22 cellular contexts compared by ENCODE assay signal in the genomic region with DNA sequence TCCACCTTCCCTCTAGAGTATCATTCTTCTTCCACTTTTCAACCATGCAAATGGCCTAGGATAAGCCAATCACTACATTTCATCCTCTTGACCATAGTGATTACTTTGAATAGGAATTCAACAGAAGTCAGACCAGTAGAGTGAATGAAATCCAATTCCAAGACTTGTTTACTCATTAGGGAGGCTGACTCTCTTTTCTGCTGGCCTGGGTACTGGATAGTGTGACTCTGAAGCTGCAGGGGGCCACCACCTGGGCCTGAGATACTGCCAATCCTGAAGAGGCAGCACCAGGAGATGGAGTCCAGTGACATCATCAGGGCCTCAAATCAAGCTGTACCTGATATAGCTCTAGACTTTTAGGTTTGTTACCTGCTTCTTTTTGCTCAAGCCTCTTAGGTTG.
"Had no signal": no experiment of that assay in that cellular context is flagged by ENCODE, and none has a peak within 500 bp of the region (broad histone marks: within the 10 kb centered on the region; RNA-seq: fewer than 3 reads in every experiment).

No MANE protein-coding gene starts in this region.

- H3K9me3 Mint-ChIP-seq: central memory CD8-positive, alpha-beta T cell; natural killer cell had no signal

- H3K36me3 ChIP-seq: breast epithelium, colonic mucosa, esophagus muscularis mucosa, left ventricle myocardium inferior, stomach, suprapubic skin, transverse colon, vagina had no signal

- H3K4me1 Mint-ChIP-seq: central memory CD8-positive, alpha-beta T cell; stimulated activated memory B cell treated with anti-CD40 and anti-IgM and Interleukin-4, amounts not matched to agents 10 μg/mL and 1 μg/mL and 100 μg/mL, for 72 hours had no signal

- H3K9me3 ChIP-seq: breast epithelium, colonic mucosa, esophagus muscularis mucosa, left ventricle myocardium inferior, stomach, suprapubic skin, transverse colon, vagina had no signal

- H3K27me3 Mint-ChIP-seq: activated naive CD8-positive, alpha-beta T cell treated with anti-CD3 and anti-CD28 coated beads for 36 hours had no signal

- H3K27me3 ChIP-seq: breast epithelium, colonic mucosa, esophagus muscularis mucosa, stomach, suprapubic skin, transverse colon, vagina had no signal

- DNase-seq: activated CD4-positive, alpha-beta T cell treated with anti-CD3 and anti-CD28 coated beads for 4 hours; activated CD4-positive, alpha-beta T cell treated with anti-CD3 and anti-CD28 coated beads, Interleukin-2, amount 50 U/mL, for 48 hours; activated CD4-positive, CD25-positive, alpha-beta regulatory T cell; activated naive CD4-positive, alpha-beta T cell treated with Interleukin-2 at 50 U/mL for 16 hours; activated naive CD8-positive, alpha-beta T cell treated with anti-CD3 and anti-CD28 coated beads for 36 hours; activated T-cell treated with anti-CD3 and anti-CD28 coated beads, Interleukin-2, amount 50 U/mL, for 48 hours; colonic mucosa; hippocampal formation; kidney glomerular epithelial cell; left ventricle myocardium inferior; midbrain; natural killer cell; small intestine; stomach; transverse colon had no signal

- H3K27ac ChIP-seq: breast epithelium, colonic mucosa, esophagus muscularis mucosa, left ventricle myocardium inferior, stomach, suprapubic skin, transverse colon, vagina had no signal

- ATAC-seq: natural killer cell; sciatic nerve; stimulated activated memory B cell treated with anti-CD40 and anti-IgM and Interleukin-4, amounts not matched to agents 10 μg/mL and 1 μg/mL and 100 μg/mL, for 72 hours had no signal

- H3K4me1 ChIP-seq: breast epithelium, colonic mucosa, stomach, suprapubic skin, vagina had no signal

- H3K36me3 Mint-ChIP-seq: activated naive CD8-positive, alpha-beta T cell treated with anti-CD3 and anti-CD28 coated beads for 36 hours; natural killer cell; stimulated activated memory B cell treated with anti-CD40 and anti-IgM and Interleukin-4, amounts not matched to agents 10 μg/mL and 1 μg/mL and 100 μg/mL, for 72 hours had no signal

- H3K27ac Mint-ChIP-seq: activated naive CD8-positive, alpha-beta T cell treated with anti-CD3 and anti-CD28 coated beads for 36 hours; natural killer cell; stimulated activated memory B cell treated with anti-CD40 and anti-IgM and Interleukin-4, amounts not matched to agents 10 μg/mL and 1 μg/mL and 100 μg/mL, for 72 hours had no signal

- H3K4me3 Mint-ChIP-seq: activated naive CD8-positive, alpha-beta T cell treated with anti-CD3 and anti-CD28 coated beads for 36 hours; central memory CD8-positive, alpha-beta T cell; natural killer cell; stimulated activated memory B cell treated with anti-CD40 and anti-IgM and Interleukin-4, amounts not matched to agents 10 μg/mL and 1 μg/mL and 100 μg/mL, for 72 hours had no signal

- H3K4me3 ChIP-seq: breast epithelium, colonic mucosa, esophagus muscularis mucosa, left ventricle myocardium inferior, stomach, suprapubic skin, transverse colon, vagina had no signal
